In the genomic region with DNA sequence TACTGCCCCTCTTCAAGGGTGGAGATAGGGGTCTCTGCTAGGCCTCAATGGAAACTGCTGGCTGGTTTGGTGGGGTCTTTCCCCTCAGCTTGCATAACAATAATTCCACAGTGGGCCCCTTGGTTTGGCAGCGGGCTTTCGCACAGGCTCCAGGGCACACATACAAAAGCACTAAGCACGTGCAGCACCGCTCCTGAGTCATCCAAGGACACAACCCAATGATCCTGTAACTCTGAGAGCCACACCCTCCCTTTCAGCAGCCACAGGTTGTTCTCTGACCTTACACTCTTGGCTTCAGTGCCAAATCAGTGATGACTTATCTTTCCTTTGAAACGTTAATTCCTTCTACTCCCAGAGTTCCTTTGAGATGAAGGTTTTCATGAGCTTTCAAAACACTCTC, we compare ENCODE assay signal across 1 cellular context.
A peak's percentile ranks its signal among the peaks of the same experiment; 100 is the strongest.
TF ChIP-seq lines count a peak whose summit lies in the region.

No MANE protein-coding gene starts in this region.

TF ChIP-seq in K562, 482 proteins besides CTCF, POLR2A, EP300 and RAD21 (continued from another document and continues in another):
- TF ChIP-seq, protein P1, sequence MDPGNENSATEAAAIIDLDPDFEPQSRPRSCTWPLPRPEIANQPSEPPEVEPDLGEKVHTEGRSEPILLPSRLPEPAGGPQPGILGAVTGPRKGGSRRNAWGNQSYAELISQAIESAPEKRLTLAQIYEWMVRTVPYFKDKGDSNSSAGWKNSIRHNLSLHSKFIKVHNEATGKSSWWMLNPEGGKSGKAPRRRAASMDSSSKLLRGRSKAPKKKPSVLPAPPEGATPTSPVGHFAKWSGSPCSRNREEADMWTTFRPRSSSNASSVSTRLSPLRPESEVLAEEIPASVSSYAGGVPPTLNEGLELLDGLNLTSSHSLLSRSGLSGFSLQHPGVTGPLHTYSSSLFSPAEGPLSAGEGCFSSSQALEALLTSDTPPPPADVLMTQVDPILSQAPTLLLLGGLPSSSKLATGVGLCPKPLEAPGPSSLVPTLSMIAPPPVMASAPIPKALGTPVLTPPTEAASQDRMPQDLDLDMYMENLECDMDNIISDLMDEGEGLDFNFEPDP (CRISPR knock-in tag; IDR thresholded peaks at IDR 0.05) = no peak
- TF ChIP-seq ZFP30 (CRISPR knock-in tag; IDR thresholded peaks at IDR 0.05; ENCODE audit: borderline replicate concordance) (no peak), NUFIP1 (IDR thresholded peaks at IDR 0.05; ENCODE audit: partially characterized antibody) (no peak), CTBP1 (IDR thresholded peaks at IDR 0.05; ENCODE audit: borderline replicate concordance) (peak; percentile 90), ESRRA (IDR thresholded peaks at IDR 0.05; ENCODE audit: borderline replicate concordance, low read depth) (peak; percentile 82), JUN (IDR thresholded peaks at IDR 0.05; ENCODE audit: borderline replicate concordance, low read depth, low read length) (peak; percentile 62; the same call in 1 of the 2 replicates), JUN (CRISPR knock-in tag; IDR thresholded peaks at IDR 0.05; ENCODE audit: borderline replicate concordance) (no peak), IRF1 (CRISPR knock-in tag; IDR thresholded peaks at IDR 0.05; ENCODE audit: borderline replicate concordance) (no peak), ZNF146 (CRISPR knock-in tag; IDR thresholded peaks at IDR 0.05; ENCODE audit: unreplicated experiment) (no peak), NFIC (IDR thresholded peaks at IDR 0.05) (no peak), ZNF41 (CRISPR knock-in tag; conservative IDR thresholded peaks at IDR 0.05) (no peak), KHSRP (IDR thresholded peaks at IDR 0.05) (no peak), SREBF1 (IDR thresholded peaks at IDR 0.05; ENCODE audit: borderline replicate concordance, low read depth, low read length) (no peak), GTF2E2 (tag; IDR thresholded peaks at IDR 0.05) (no peak), ZNF316 (IDR thresholded peaks at IDR 0.05) (no peak), ADNP (tag; IDR thresholded peaks at IDR 0.05) (no peak), KLF1 (tag; IDR thresholded peaks at IDR 0.05) (0 out of 2 replicates have a peak, but pooled peaks have one; percentile 25), C11orf30 (IDR thresholded peaks at IDR 0.05; ENCODE audit: low read depth) (0 out of 2 replicates have a peak, but pooled peaks have one; percentile 9), BRD4 (IDR thresholded peaks at IDR 0.05) (no peak), ZNF354B (CRISPR knock-in tag; IDR thresholded peaks at IDR 0.05) (no peak), NELFE (IDR thresholded peaks at IDR 0.05; ENCODE audit: insufficient read depth, insufficient read length) (no peak), ZNF253 (CRISPR knock-in tag; conservative IDR thresholded peaks at IDR 0.05) (no peak), ZNF518B (CRISPR knock-in tag; IDR thresholded peaks at IDR 0.05) (no peak), ZNF76 (CRISPR knock-in tag; IDR thresholded peaks at IDR 0.05; ENCODE audit: borderline replicate concordance) (no peak), PRDM10 (IDR thresholded peaks at IDR 0.05; ENCODE audit: partially characterized antibody) (no peak), DIDO1 (tag; IDR thresholded peaks at IDR 0.05; ENCODE audit: low read depth) (no peak), IRF2 (CRISPR knock-in tag; IDR thresholded peaks at IDR 0.05) (no peak), ZNF217 (CRISPR knock-in tag; IDR thresholded peaks at IDR 0.05) (no peak), ATF6 (CRISPR knock-in tag; IDR thresholded peaks at IDR 0.05) (no peak), CREB1 (IDR thresholded peaks at IDR 0.05) (no peak), CREB1 (CRISPR knock-in tag; IDR thresholded peaks at IDR 0.05) (no peak)
- TF ChIP-seq, protein P2, sequence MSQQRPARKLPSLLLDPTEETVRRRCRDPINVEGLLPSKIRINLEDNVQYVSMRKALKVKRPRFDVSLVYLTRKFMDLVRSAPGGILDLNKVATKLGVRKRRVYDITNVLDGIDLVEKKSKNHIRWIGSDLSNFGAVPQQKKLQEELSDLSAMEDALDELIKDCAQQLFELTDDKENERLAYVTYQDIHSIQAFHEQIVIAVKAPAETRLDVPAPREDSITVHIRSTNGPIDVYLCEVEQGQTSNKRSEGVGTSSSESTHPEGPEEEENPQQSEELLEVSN (IDR thresholded peaks at IDR 0.05; ENCODE audit: borderline replicate concordance in 1 of 2, extremely low read depth in 1 of 2, insufficient read depth in 1 of 2, insufficient read length in 1 of 2, low read depth in 1 of 2, low read length in 1 of 2, poor library complexity in 1 of 2, severe bottlenecking in 1 of 2) = peak; percentile 56 to 74
- TF ChIP-seq, protein P3, sequence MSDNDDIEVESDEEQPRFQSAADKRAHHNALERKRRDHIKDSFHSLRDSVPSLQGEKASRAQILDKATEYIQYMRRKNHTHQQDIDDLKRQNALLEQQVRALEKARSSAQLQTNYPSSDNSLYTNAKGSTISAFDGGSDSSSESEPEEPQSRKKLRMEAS (CRISPR knock-in tag; IDR thresholded peaks at IDR 0.05) = peak; percentile 79
- TF ChIP-seq, protein P4, sequence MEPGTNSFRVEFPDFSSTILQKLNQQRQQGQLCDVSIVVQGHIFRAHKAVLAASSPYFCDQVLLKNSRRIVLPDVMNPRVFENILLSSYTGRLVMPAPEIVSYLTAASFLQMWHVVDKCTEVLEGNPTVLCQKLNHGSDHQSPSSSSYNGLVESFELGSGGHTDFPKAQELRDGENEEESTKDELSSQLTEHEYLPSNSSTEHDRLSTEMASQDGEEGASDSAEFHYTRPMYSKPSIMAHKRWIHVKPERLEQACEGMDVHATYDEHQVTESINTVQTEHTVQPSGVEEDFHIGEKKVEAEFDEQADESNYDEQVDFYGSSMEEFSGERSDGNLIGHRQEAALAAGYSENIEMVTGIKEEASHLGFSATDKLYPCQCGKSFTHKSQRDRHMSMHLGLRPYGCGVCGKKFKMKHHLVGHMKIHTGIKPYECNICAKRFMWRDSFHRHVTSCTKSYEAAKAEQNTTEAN (CRISPR knock-in tag; IDR thresholded peaks at IDR 0.05) = no peak
- TF ChIP-seq, protein P5, sequence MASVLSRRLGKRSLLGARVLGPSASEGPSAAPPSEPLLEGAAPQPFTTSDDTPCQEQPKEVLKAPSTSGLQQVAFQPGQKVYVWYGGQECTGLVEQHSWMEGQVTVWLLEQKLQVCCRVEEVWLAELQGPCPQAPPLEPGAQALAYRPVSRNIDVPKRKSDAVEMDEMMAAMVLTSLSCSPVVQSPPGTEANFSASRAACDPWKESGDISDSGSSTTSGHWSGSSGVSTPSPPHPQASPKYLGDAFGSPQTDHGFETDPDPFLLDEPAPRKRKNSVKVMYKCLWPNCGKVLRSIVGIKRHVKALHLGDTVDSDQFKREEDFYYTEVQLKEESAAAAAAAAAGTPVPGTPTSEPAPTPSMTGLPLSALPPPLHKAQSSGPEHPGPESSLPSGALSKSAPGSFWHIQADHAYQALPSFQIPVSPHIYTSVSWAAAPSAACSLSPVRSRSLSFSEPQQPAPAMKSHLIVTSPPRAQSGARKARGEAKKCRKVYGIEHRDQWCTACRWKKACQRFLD (CRISPR knock-in tag; IDR thresholded peaks at IDR 0.05) = no peak
